Comparison of ENCODE assay signal across 8 cellular contexts in the genomic region with DNA sequence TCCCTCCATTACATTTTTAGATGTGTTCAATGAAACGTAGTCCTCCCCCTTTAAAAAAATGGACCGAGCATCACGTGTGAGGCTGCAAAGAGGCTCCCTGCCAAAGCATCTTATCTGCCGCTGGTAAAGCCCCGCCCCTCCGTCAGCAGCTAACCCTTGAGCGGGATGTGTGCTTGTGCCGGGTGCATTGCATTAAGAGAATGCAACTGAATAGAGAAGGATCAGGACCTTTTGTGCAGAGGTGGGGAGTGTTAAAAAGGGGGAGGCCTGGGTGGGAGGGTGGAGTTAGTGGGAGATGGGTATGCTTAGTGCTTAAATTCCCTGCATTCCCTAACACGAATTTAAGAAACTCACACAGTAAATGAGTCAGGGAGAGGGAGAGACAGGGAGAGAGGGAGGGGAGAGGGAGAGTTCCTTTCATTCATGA.
DNase-seq lines count a peak whose midpoint lies in the region; ATAC-seq and TF ChIP-seq lines count a peak whose summit lies in the region.

No MANE protein-coding gene starts in this region.

- peak overlapping the region in 5 of 8 donors; percentile 5 to 85 (median 35) for H3K27ac Mint-ChIP-seq in CD8-positive, alpha-beta memory T cell
- H3K27ac Mint-ChIP-seq in activated naive CD4-positive, alpha-beta T cell treated with anti-CD3 and anti-CD28 coated beads for 36 hours, result no peak overlapping the region

- peaks cover 9% of the 10 kb centered on the region for H3K4me1 ChIP-seq in CD8-positive, alpha-beta memory T cell (ENCODE audit: insufficient read depth, low read length)
- H3K4me1 ChIP-seq in cardiac muscle cell (ENCODE audit: low read depth), result peaks cover 36% of the 10 kb centered on the region

- TF ChIP-seq CTCF in RWPE1 (conservative IDR thresholded peaks at IDR 0.05; ENCODE audit: low read depth), result no peak
- no peak for TF ChIP-seq CTCF in cardiac muscle cell (IDR thresholded peaks at IDR 0.05; ENCODE audit: low read depth, low read length)

- no peaks in the 10 kb centered on the region for H3K9me3 ChIP-seq in CD8-positive, alpha-beta memory T cell (ENCODE audit: low read length)
- H3K9me3 ChIP-seq in cardiac muscle cell (ENCODE audit: low read depth), result no peaks in the 10 kb centered on the region

- ATAC-seq in GM19455 (IDR thresholded peaks at IDR 0.05; ENCODE audit: unreplicated experiment), result peak; percentile 80
- ATAC-seq in HG02970 (IDR thresholded peaks at IDR 0.05; ENCODE audit: low FRiP score, unreplicated experiment), result no peak

- H3K27me3 ChIP-seq in CD8-positive, alpha-beta memory T cell (ENCODE audit: insufficient read depth, low read length, poor library complexity, severe bottlenecking), result no peaks in the 10 kb centered on the region
- no peaks in the 10 kb centered on the region for H3K27me3 ChIP-seq in cardiac muscle cell

- peaks cover 0 to 13% of the 10 kb centered on the region in 2 donors for H3K27me3 Mint-ChIP-seq in CD8-positive, alpha-beta memory T cell
- no peaks in the 10 kb centered on the region for H3K27me3 Mint-ChIP-seq in activated naive CD4-positive, alpha-beta T cell treated with anti-CD3 and anti-CD28 coated beads for 36 hours (ENCODE audit: low read depth)

- POLR2A ChIA-PET in CD8-positive, alpha-beta memory T cell (lab: Charles Lee), result no interaction called here
- POLR2A ChIA-PET in RWPE1 (lab: Yijun Ruan, JAX; ENCODE audit: low non-redundant PET), result interaction anchor here (0.6 kb wide), 1 partner anchor 68 kb away, joined by 4 read pairs; no protein-coding TSS in a partner anchor

- no peak overlapping the region for H3K4me3 ChIP-seq in CD8-positive, alpha-beta memory T cell (ENCODE audit: low read length)
- H3K4me3 ChIP-seq in cardiac muscle cell, result peak overlapping the region; percentile 8

- H3K36me3 Mint-ChIP-seq in CD8-positive, alpha-beta memory T cell, result no peaks in the 10 kb centered on the region
- H3K36me3 Mint-ChIP-seq in activated naive CD4-positive, alpha-beta T cell treated with anti-CD3 and anti-CD28 coated beads for 36 hours (ENCODE audit: low read depth), result no peaks in the 10 kb centered on the region

- intact Hi-C loops in activated naive CD4-positive, alpha-beta T cell treated with anti-CD3 and anti-CD28 coated beads for 36 hours (cut with micrococcal nuclease), result loop anchor here (1.0 kb wide), 1 partner anchor 146 kb away; no protein-coding TSS in a partner anchor

- peaks cover 38 to 60% (median 39%) of the 10 kb centered on the region in 3 donors for H3K4me1 Mint-ChIP-seq in CD8-positive, alpha-beta memory T cell
- H3K4me1 Mint-ChIP-seq in activated naive CD4-positive, alpha-beta T cell treated with anti-CD3 and anti-CD28 coated beads for 36 hours (ENCODE audit: low read depth), result peaks cover 49% of the 10 kb centered on the region

- CTCF ChIA-PET in CD8-positive, alpha-beta memory T cell (lab: Charles Lee), result no interaction called here
- CTCF ChIA-PET in RWPE1 (lab: Yijun Ruan, JAX), result no interaction called here
- CTCF ChIA-PET in activated naive CD4-positive, alpha-beta T cell treated with anti-CD3 and anti-CD28 coated beads for 36 hours (lab: Charles Lee), result no interaction called here

- no peak overlapping the region for H3K27ac ChIP-seq in CD8-positive, alpha-beta memory T cell (ENCODE audit: low read depth, low read length)
- H3K27ac ChIP-seq in RWPE1 (peak overlapping the region; percentile 45; the same call in 1 of the 2 replicates), cardiac muscle cell (peak overlapping the region; percentile 80)

- H3K36me3 ChIP-seq in CD8-positive, alpha-beta memory T cell (ENCODE audit: insufficient read depth, low read length), result no peaks in the 10 kb centered on the region
- H3K36me3 ChIP-seq in cardiac muscle cell, result no peaks in the 10 kb centered on the region

- peak overlapping the region; percentile 18 to 76 (median 65) for H3K4me3 Mint-ChIP-seq in CD8-positive, alpha-beta memory T cell
- H3K4me3 Mint-ChIP-seq in activated naive CD4-positive, alpha-beta T cell treated with anti-CD3 and anti-CD28 coated beads for 36 hours, result peak overlapping the region; percentile 61

- peak; percentile 28 to 70 (median 44) for DNase-seq in CD8-positive, alpha-beta memory T cell
- DNase-seq in HUDEP-2 (lab: John Stamatoyannopoulos, UW; ENCODE audit: unreplicated experiment in 76 of 76), result peak in 74 of 76 experiments; percentile 1 to 87 (median 72)
- peak; percentile 30 for DNase-seq in RWPE1 (ENCODE audit: low spot score)
- peak; percentile 69 for DNase-seq in activated naive CD4-positive, alpha-beta T cell treated with anti-CD3 and anti-CD28 coated beads for 36 hours
- DNase-seq in cardiac muscle cell (ENCODE audit: low read depth in 1 of 2, low spot score in 1 of 2), result peak; percentile 94 to 96
- peak; percentile 11 for DNase-seq in pulmonary artery endothelial cell (ENCODE audit: low read depth, low spot score)

- H3K9me3 Mint-ChIP-seq in CD8-positive, alpha-beta memory T cell, result peaks cover 0 to 2% (median 0%) of the 10 kb centered on the region in 5 donors
- no peaks in the 10 kb centered on the region for H3K9me3 Mint-ChIP-seq in activated naive CD4-positive, alpha-beta T cell treated with anti-CD3 and anti-CD28 coated beads for 36 hours

Comparison
In these comparisons a context has a peak if more than half of its experiments do, and no peak if none do; other contexts are left out.
1. DNase-seq: peak in every context shown above with its lines; median percentile 95 in cardiac muscle cell; 72 in HUDEP-2; 69 in activated naive CD4-positive, alpha-beta T cell treated with anti-CD3 and anti-CD28 coated beads for 36 hours; 44 in CD8-positive, alpha-beta memory T cell; 30 in RWPE1; 11 in pulmonary artery endothelial cell.